ENCODE assay signal across 13 cellular contexts in genomic region chr16:50593410-50594139, GRCh38. TPM values are rescaled to one million over a fixed set of nuclear protein-coding genes. Genes with fewer than 3 reads are reported as not detected.
DNase-seq lines count a peak whose midpoint lies in the region; ATAC-seq, FAIRE-seq and TF ChIP-seq lines count a peak whose summit lies in the region.
"Had no signal": no experiment of that assay in that cellular context is flagged by ENCODE, and none has a peak within 500 bp of the region (broad histone marks: within the 10 kb centered on the region; RNA-seq: fewer than 3 reads in every experiment).

No MANE protein-coding gene starts in this region.

- no peaks in the 10 kb centered on the region for H3K27me3 ChIP-seq in HCT116 (ENCODE audit: insufficient read depth, low read length)
- no peaks in the 10 kb centered on the region for H3K27me3 ChIP-seq in GM12878 (replicated peaks in 1 of 2; ENCODE audit: control insufficient read depth in 2 of 2, insufficient read depth in 2 of 2, low read length in 1 of 2)
- H3K27me3 ChIP-seq: BLaER1 treated with 17β-estradiol and CSF1 and Interleukin-3, amounts not matched to agents 10 nM and 100 nM had no signal

- no peaks in the 10 kb centered on the region for H3K79me2 ChIP-seq in HCT116 (ENCODE audit: insufficient read depth, low read length)
- no peaks in the 10 kb centered on the region for H3K79me2 ChIP-seq in GM12878 (ENCODE audit: control insufficient read depth, insufficient read depth, low read length)
- H3K79me2 ChIP-seq: parathyroid adenoma had no signal

- H3K4me1 ChIP-seq in HCT116 (ENCODE audit: control insufficient read depth in 1 of 2, insufficient read depth in 2 of 2, low read length in 2 of 2), result no peaks in the 10 kb centered on the region
- peaks cover 9% of the 10 kb centered on the region for H3K4me1 ChIP-seq in GM12878 (ENCODE audit: control insufficient read depth, insufficient read depth, low read length)
- H3K4me1 ChIP-seq: parathyroid adenoma had no signal

- CTCF ChIA-PET in HCT116 (lab: Charles Lee), result interaction anchor here (1.0 to 1.2 kb wide), 3 partner anchors 51 to 213 kb away, joined by 3 read pairs; no protein-coding TSS in a partner anchor
- CTCF ChIA-PET in GM12878 (lab: Yijun Ruan, JAX), result interaction anchor here (1.0 to 2.5 kb wide), 4 partner anchors 72 to 213 kb away, joined by 3 to 15 read pairs (median 4); no protein-coding TSS in a partner anchor

- H3K9ac ChIP-seq in HCT116 (ENCODE audit: low read length), result no peak overlapping the region
- no peak overlapping the region for H3K9ac ChIP-seq in GM12878 (ENCODE audit: control insufficient read depth, insufficient read depth, low read length)
- H3K9ac ChIP-seq: BLaER1 treated with 17β-estradiol and CSF1 and Interleukin-3, amounts not matched to agents 10 nM and 100 nM; parathyroid adenoma had no signal

- no peaks in the 10 kb centered on the region for H3K27me3 Mint-ChIP-seq in stimulated activated memory B cell treated with anti-CD40 and anti-IgM and Interleukin-4, amounts not matched to agents 10 μg/mL and 1 μg/mL and 100 μg/mL, for 72 hours

- H3K27ac ChIP-seq in HCT116 (ENCODE audit: low read depth, low read length), result no peak overlapping the region
- H3K27ac ChIP-seq in GM12878 (ENCODE audit: control insufficient read depth, insufficient read depth), result no peak overlapping the region
- H3K27ac ChIP-seq: BLaER1 treated with 17β-estradiol and CSF1 and Interleukin-3, amounts not matched to agents 10 nM and 100 nM; parathyroid adenoma had no signal

- DNase-seq in 8988T (peak; percentile 75), HCT116 (ENCODE audit: low read depth, low spot score) (no peak), GM12878 (ENCODE audit: low read depth, low spot score) (no peak), iPS DF 19.7 (ENCODE audit: low read depth, low spot score) (peak; percentile 59), inferior parietal cortex (ENCODE audit: extremely low spot score) (no peak)
- DNase-seq: activated T-cell treated with anti-CD3 and anti-CD28 coated beads, Interleukin-2, amount 50 U/mL, for 1 hour; NK-92 treated with Interleukin-12 subunit alpha and Interleukin-12 subunit beta, amount 100 ng/mL, for 24 hours had no signal

- peaks cover 22% of the 10 kb centered on the region for H3K4me1 Mint-ChIP-seq in stimulated activated memory B cell treated with anti-CD40 and anti-IgM and Interleukin-4, amounts not matched to agents 10 μg/mL and 1 μg/mL and 100 μg/mL, for 72 hours

- SMC1A ChIA-PET in GM12878 (lab: Charles Lee; ENCODE audit: uncharacterized antibody, unreplicated experiment), result interaction anchor here (1.0 to 1.4 kb wide), 3 partner anchors 73 to 213 kb away, joined by 3 to 6 read pairs (median 4); no protein-coding TSS in a partner anchor

- no peak for TF ChIP-seq EP300 in GM12878 (IDR thresholded peaks at IDR 0.05; ENCODE audit: borderline replicate concordance in 1 of 2, control insufficient read depth in 1 of 2, low read depth in 2 of 2, low read length in 2 of 2)

- H3K4me3 ChIP-seq in HCT116 (replicated peaks in 1 of 2; ENCODE audit: low read depth in 1 of 2, low read length in 2 of 2), result no peak overlapping the region
- no peak overlapping the region for H3K4me3 ChIP-seq in GM12878
- H3K4me3 ChIP-seq: BLaER1 treated with 17β-estradiol and CSF1 and Interleukin-3, amounts not matched to agents 10 nM and 100 nM had no signal

- no peaks in the 10 kb centered on the region for H4K20me1 ChIP-seq in HCT116 (ENCODE audit: insufficient read depth)
- H4K20me1 ChIP-seq in GM12878 (ENCODE audit: control insufficient read depth, insufficient read depth), result no peaks in the 10 kb centered on the region
- H4K20me1 ChIP-seq: BLaER1 treated with 17β-estradiol and CSF1 and Interleukin-3, amounts not matched to agents 10 nM and 100 nM had no signal

- POLR2A ChIA-PET in HCT116 (lab: Charles Lee), result no interaction called here
- POLR2A ChIA-PET in GM12878 (lab: Charles Lee), result no interaction called here

- TF ChIP-seq CTCF in HCT116 (IDR thresholded peaks at IDR 0.05 in 2 of 3, conservative IDR thresholded peaks at IDR 0.05 in 1 of 3; ENCODE audit: borderline replicate concordance in 1 of 3, insufficient read depth in 1 of 3, low read depth in 2 of 3, low read length in 2 of 3) (peak; percentile 8 to 29 (median 27); a peak in 2 of 6 replicates), GM12878 (IDR thresholded peaks at IDR 0.05 in 2 of 3, conservative IDR thresholded peaks at IDR 0.05 in 1 of 3; ENCODE audit: control insufficient read depth in 2 of 3, extremely low read depth in 1 of 3, insufficient read depth in 1 of 3, low read depth in 3 of 3, low read length in 3 of 3) (peak in 1 of 3 experiments; percentile 17; a peak in 1 of 6 replicates)

- 65% methylated on average over 9 of the region's 9 CpGs for WGBS in GM12878 (ENCODE audit: insufficient coverage, insufficient replicate concordance, low lambda C conversion rate, missing lambda C conversion rate)

- TF ChIP-seq POLR2A in HCT116 (IDR thresholded peaks at IDR 0.05; ENCODE audit: borderline replicate concordance, extremely low read depth, insufficient read depth, insufficient read length), result no peak
- TF ChIP-seq POLR2A in GM12878 (IDR thresholded peaks at IDR 0.05; ENCODE audit: low read depth, low read length), result no peak

- intact Hi-C loops in HCT116 (cut with micrococcal nuclease) (no loop called here), GM12878 (cut with micrococcal nuclease; ENCODE audit: unreplicated experiment) (no loop called here)

- H3K4me2 ChIP-seq in HCT116 (ENCODE audit: low read length), result no peak overlapping the region
- no peak overlapping the region for H3K4me2 ChIP-seq in GM12878 (ENCODE audit: control insufficient read depth, insufficient read depth)

- no TSS peak for BruUV-seq in HCT116 (replicated peaks; lab: Mats Ljungman, UMichigan)
- BruUV-seq in GM12878 (replicated peaks; lab: Mats Ljungman, UMichigan), result no TSS peak

- H3K9me3 ChIP-seq in HCT116 (ENCODE audit: control insufficient read depth in 1 of 2, insufficient read depth in 1 of 2, low read depth in 1 of 2, low read length in 2 of 2) (no peaks in the 10 kb centered on the region), GM12878 (replicated peaks; ENCODE audit: control insufficient read depth, insufficient read depth, low read length) (no peaks in the 10 kb centered on the region)
- H3K9me3 ChIP-seq: BLaER1 treated with 17β-estradiol and CSF1 and Interleukin-3, amounts not matched to agents 10 nM and 100 nM had no signal

- TF ChIP-seq RAD21 in HCT116 (IDR thresholded peaks at IDR 0.05; ENCODE audit: low read depth), result 0 out of 2 replicates have a peak, but pooled peaks have one; percentile 15
- TF ChIP-seq RAD21 in GM12878 (IDR thresholded peaks at IDR 0.05; ENCODE audit: insufficient read depth, low read depth, low read length), result peak; percentile 31; the same call in 1 of the 2 replicates

- no peaks in the 10 kb centered on the region for H3K9me2 ChIP-seq in HCT116 (ENCODE audit: insufficient read depth)

- no peaks in the 10 kb centered on the region for H3K36me3 Mint-ChIP-seq in stimulated activated memory B cell treated with anti-CD40 and anti-IgM and Interleukin-4, amounts not matched to agents 10 μg/mL and 1 μg/mL and 100 μg/mL, for 72 hours

- H3K27ac Mint-ChIP-seq in stimulated activated memory B cell treated with anti-CD40 and anti-IgM and Interleukin-4, amounts not matched to agents 10 μg/mL and 1 μg/mL and 100 μg/mL, for 72 hours, result no peak overlapping the region

- H3K4me3 Mint-ChIP-seq in stimulated activated memory B cell treated with anti-CD40 and anti-IgM and Interleukin-4, amounts not matched to agents 10 μg/mL and 1 μg/mL and 100 μg/mL, for 72 hours, result no peak overlapping the region

- no peak for FAIRE-seq in GM12878 (lab: Jason Lieb, UNC)
- FAIRE-seq: TTC549 had no signal

- no peaks in the 10 kb centered on the region for H3K9me3 Mint-ChIP-seq in stimulated activated memory B cell treated with anti-CD40 and anti-IgM and Interleukin-4, amounts not matched to agents 10 μg/mL and 1 μg/mL and 100 μg/mL, for 72 hours

- H3K36me3 ChIP-seq in HCT116 (ENCODE audit: control insufficient read depth in 1 of 2, insufficient read depth in 2 of 2, low read length in 2 of 2) (no peaks in the 10 kb centered on the region), GM12878 (ENCODE audit: control insufficient read depth in 2 of 2, insufficient read depth in 2 of 2, low read length in 1 of 2) (no peaks in the 10 kb centered on the region)
- H3K36me3 ChIP-seq: BLaER1 treated with 17β-estradiol and CSF1 and Interleukin-3, amounts not matched to agents 10 nM and 100 nM had no signal

- RAD21 ChIA-PET in HCT116 (lab: Charles Lee; ENCODE audit: low non-redundant PET in 1 of 2, low total read pairs in 2 of 2, uncharacterized antibody in 2 of 2, unreplicated experiment in 2 of 2) (no interaction called here), GM12878 (lab: Charles Lee; ENCODE audit: unreplicated experiment) (interaction anchor here (0.6 to 1.3 kb wide), 3 partner anchors 69 to 1980 kb away, joined by 3 to 4 read pairs (median 3); no protein-coding TSS in a partner anchor)

- in situ Hi-C loops in GM12878 (cut with MboI), result no loop called here

- ATAC-seq in HCT116 (peak; percentile 30; the same call in 1 of the 2 replicates), GM12878 (no peak), HG02885 (IDR thresholded peaks at IDR 0.05; ENCODE audit: poor library complexity, unreplicated experiment) (no peak), HG02840 (IDR thresholded peaks at IDR 0.05; ENCODE audit: low FRiP score, unreplicated experiment) (no peak)
- no peak for ATAC-seq in stimulated activated memory B cell treated with anti-CD40 and anti-IgM and Interleukin-4, amounts not matched to agents 10 μg/mL and 1 μg/mL and 100 μg/mL, for 72 hours

- no peak overlapping the region for H2AFZ ChIP-seq in HCT116 (ENCODE audit: low read depth, low read length, poor library complexity, severe bottlenecking)
- H2AFZ ChIP-seq in GM12878 (ENCODE audit: control insufficient read depth, low read depth, low read length), result no peak overlapping the region
- H2AFZ ChIP-seq: parathyroid adenoma had no signal

RNA-seq across cellular contexts. Expression of gene NKD1, which starts 45.4 kb away (rescaled TPM):
- total RNA-seq in HCT116 (2021; ENCODE audit: unreplicated experiment) (11.4 TPM), GM12878 (2014; rRNA removed) (under 0.01 and 0.05 TPM in 2 replicates), GM12878 (2014; rRNA removed; fragmentation: Illumina TruSeq; extraction: Trizol) (under 0.01 TPM in 2 replicates), GM12878 (2021) (0.43 and 0.49 TPM in 2 replicates)
- polyA plus RNA-seq in HCT116 (2012), result 1.5 and 2.8 TPM in 2 replicates
- 0.51 and 0.69 TPM in 2 replicates for total RNA-seq in GM12878 (2013; cell fraction: nucleolus; rRNA removed)
- 0.04 TPM for polyA plus RNA-seq in GM12878 (2011; ENCODE audit: low read depth)
- polyA plus RNA-seq in GM12878 (2011; rRNA removed) (0.01 and 0.07 TPM in 2 replicates), GM12878 (2014; fragmentation: Illumina TruSeq; extraction: Trizol) (0.01 and 0.02 TPM in 2 replicates), GM12878 (2014; fragmentation: Nextera tagmentation; extraction: Ambion mirVana) (under 1 TPM in 1 of 2 experiments, not detected in 1; under 0.01 TPM), GM12878 (2014; rRNA removed) (0.29 and 0.42 TPM in 2 replicates), GM12878 (2016; fragmentation: Nextera tagmentation; extraction: Ambion mirVana) (under 1 TPM in 1 of 2 experiments, not detected in 1; 0.15 TPM)
- polyA plus RNA-seq in GM12878 (2011; cell fraction: cytosol; rRNA removed), result 0.01 and 0.13 TPM in 2 replicates
- 0.07 and 0.19 TPM in 2 replicates for polyA plus RNA-seq in GM12878 (2011; cell fraction: nucleus; rRNA removed)
- 0.06 and 0.07 TPM in 2 replicates for polyA plus RNA-seq in GM12878 (2012)
- under 0.01 and 0.07 TPM in 2 replicates for polyA minus RNA-seq in GM12878 (2011; rRNA and poly(A)+ RNA removed)
- not detected in 2 replicates for polyA minus RNA-seq in GM12878 (2011; cell fraction: cytosol; rRNA and poly(A)+ RNA removed)
- under 0.01 and 0.10 TPM in 2 replicates for polyA minus RNA-seq in GM12878 (2011; cell fraction: nucleus; rRNA and poly(A)+ RNA removed)

Comparison
In these comparisons a context has a peak if more than half of its experiments do, and no peak if none do; other contexts are left out.
1. DNase-seq: peak in 8988T (single experiment) and iPS DF 19.7 (single experiment); none in HCT116 (single experiment), GM12878 (single experiment) and inferior parietal cortex (single experiment).